In the genomic region with DNA sequence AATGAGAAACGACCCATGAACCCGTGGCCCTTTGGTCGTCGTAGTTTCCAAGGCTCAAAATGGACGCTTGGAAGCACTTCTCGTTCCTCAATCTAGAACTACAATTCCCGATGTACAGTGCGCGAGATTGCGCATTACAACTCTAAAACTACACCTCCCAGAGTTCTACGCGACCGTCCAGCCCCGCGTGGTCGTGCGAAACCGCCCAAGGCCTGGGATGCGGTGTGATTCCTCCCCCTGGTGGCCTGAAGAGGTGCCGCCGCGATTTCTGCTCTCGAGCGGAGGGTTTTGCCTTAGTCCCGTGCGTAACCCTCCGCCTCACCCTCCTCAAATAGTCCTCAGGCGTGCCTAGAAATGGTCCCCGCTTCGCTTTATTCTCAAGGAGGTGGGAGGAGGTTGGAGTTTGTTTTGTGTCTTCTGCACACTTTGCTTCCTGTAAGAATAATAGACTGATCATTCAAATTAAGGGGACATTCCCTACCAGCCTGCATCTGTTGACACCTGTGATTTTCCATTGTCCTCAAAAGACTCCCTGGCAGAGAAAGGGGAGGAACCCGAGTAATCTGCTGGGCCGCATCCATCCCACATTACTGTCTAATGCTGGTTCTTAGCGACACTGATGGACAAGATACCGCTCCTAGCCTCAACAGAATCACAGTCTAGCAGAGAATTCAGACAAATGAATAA, we compare ENCODE assay signal across 1 cellular context.
TF ChIP-seq lines count a peak whose summit lies in the region.

No MANE protein-coding gene starts in this region.

TF ChIP-seq in SK-N-SH, 30 proteins besides CTCF, POLR2A, EP300 and RAD21 (continued from another document):
- TF ChIP-seq, protein P1, sequence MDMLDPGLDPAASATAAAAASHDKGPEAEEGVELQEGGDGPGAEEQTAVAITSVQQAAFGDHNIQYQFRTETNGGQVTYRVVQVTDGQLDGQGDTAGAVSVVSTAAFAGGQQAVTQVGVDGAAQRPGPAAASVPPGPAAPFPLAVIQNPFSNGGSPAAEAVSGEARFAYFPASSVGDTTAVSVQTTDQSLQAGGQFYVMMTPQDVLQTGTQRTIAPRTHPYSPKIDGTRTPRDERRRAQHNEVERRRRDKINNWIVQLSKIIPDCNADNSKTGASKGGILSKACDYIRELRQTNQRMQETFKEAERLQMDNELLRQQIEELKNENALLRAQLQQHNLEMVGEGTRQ (IDR thresholded peaks at IDR 0.05; ENCODE audit: borderline replicate concordance, low read depth, low read length), result peak; percentile 25; the same call in 1 of the 2 replicates
- peak; percentile 54 for TF ChIP-seq GATA2 (CRISPR knock-in tag; IDR thresholded peaks at IDR 0.05)
- TF ChIP-seq TCF12 (IDR thresholded peaks at IDR 0.05), result 0 out of 2 replicates have a peak, but pooled peaks have one; percentile 36
- TF ChIP-seq MXI1 (IDR thresholded peaks at IDR 0.05; ENCODE audit: low read depth, low read length), result peak; percentile 96
- TF ChIP-seq FOXJ3 (CRISPR knock-in tag; IDR thresholded peaks at IDR 0.05), result peak; percentile 73; the same call in 1 of the 2 replicates
- peak; percentile 83 for TF ChIP-seq ELF1 (IDR thresholded peaks at IDR 0.05)
- TF ChIP-seq, protein P2, sequence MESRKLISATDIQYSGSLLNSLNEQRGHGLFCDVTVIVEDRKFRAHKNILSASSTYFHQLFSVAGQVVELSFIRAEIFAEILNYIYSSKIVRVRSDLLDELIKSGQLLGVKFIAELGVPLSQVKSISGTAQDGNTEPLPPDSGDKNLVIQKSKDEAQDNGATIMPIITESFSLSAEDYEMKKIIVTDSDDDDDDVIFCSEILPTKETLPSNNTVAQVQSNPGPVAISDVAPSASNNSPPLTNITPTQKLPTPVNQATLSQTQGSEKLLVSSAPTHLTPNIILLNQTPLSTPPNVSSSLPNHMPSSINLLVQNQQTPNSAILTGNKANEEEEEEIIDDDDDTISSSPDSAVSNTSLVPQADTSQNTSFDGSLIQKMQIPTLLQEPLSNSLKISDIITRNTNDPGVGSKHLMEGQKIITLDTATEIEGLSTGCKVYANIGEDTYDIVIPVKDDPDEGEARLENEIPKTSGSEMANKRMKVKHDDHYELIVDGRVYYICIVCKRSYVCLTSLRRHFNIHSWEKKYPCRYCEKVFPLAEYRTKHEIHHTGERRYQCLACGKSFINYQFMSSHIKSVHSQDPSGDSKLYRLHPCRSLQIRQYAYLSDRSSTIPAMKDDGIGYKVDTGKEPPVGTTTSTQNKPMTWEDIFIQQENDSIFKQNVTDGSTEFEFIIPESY (IDR thresholded peaks at IDR 0.05; ENCODE audit: borderline replicate concordance, low read depth), result peak; percentile 89
- no peak for TF ChIP-seq FOXM1 (IDR thresholded peaks at IDR 0.05; ENCODE audit: low read depth)
- TF ChIP-seq YY1 (IDR thresholded peaks at IDR 0.05; ENCODE audit: low read depth), result peak; percentile 78
- no peak for TF ChIP-seq JUND (IDR thresholded peaks at IDR 0.05)
- TF ChIP-seq FOSL2 (IDR thresholded peaks at IDR 0.05; ENCODE audit: borderline replicate concordance, low read depth), result no peak; the same call in 1 of the 2 replicates
- TF ChIP-seq SMC3 (IDR thresholded peaks at IDR 0.05; ENCODE audit: low read depth, low read length), result peak; percentile 100
- TF ChIP-seq CHD2 (IDR thresholded peaks at IDR 0.05; ENCODE audit: low read length, partially characterized antibody), result peak; percentile 98
- peak; percentile 84 for TF ChIP-seq GABPA (IDR thresholded peaks at IDR 0.05; ENCODE audit: low read depth)
- TF ChIP-seq, protein P3, sequence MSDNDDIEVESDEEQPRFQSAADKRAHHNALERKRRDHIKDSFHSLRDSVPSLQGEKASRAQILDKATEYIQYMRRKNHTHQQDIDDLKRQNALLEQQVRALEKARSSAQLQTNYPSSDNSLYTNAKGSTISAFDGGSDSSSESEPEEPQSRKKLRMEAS (IDR thresholded peaks at IDR 0.05; ENCODE audit: low read depth), result peak; percentile 94
- TF ChIP-seq, protein P4, sequence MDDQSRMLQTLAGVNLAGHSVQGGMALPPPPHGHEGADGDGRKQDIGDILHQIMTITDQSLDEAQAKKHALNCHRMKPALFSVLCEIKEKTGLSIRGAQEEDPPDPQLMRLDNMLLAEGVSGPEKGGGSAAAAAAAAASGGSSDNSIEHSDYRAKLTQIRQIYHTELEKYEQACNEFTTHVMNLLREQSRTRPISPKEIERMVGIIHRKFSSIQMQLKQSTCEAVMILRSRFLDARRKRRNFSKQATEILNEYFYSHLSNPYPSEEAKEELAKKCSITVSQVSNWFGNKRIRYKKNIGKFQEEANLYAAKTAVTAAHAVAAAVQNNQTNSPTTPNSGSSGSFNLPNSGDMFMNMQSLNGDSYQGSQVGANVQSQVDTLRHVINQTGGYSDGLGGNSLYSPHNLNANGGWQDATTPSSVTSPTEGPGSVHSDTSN (IDR thresholded peaks at IDR 0.05), result peak; percentile 95
- no peak for TF ChIP-seq EZH2phosphoT487 (IDR thresholded peaks at IDR 0.05; ENCODE audit: borderline replicate concordance, low read depth)
- TF ChIP-seq NFIC (IDR thresholded peaks at IDR 0.05; ENCODE audit: borderline replicate concordance), result no peak; the same call in 1 of the 2 replicates
- TF ChIP-seq RXRA (IDR thresholded peaks at IDR 0.05; ENCODE audit: borderline replicate concordance, low read depth), result no peak
- peak; percentile 61; the same call in 1 of the 2 replicates for TF ChIP-seq POLR2AphosphoS5 (IDR thresholded peaks at IDR 0.05; ENCODE audit: low read depth, low read length)
- TF ChIP-seq, protein P5, sequence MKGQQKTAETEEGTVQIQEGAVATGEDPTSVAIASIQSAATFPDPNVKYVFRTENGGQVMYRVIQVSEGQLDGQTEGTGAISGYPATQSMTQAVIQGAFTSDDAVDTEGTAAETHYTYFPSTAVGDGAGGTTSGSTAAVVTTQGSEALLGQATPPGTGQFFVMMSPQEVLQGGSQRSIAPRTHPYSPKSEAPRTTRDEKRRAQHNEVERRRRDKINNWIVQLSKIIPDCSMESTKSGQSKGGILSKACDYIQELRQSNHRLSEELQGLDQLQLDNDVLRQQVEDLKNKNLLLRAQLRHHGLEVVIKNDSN (IDR thresholded peaks at IDR 0.05; ENCODE audit: borderline replicate concordance, low read depth), result peak; percentile 83
- no peak for TF ChIP-seq TEAD4 (IDR thresholded peaks at IDR 0.05; ENCODE audit: borderline replicate concordance, insufficient read depth)
- no peak for TF ChIP-seq MEF2A (IDR thresholded peaks at IDR 0.05; ENCODE audit: borderline replicate concordance, low read depth)
- peak; percentile 67 for TF ChIP-seq RFX5 (IDR thresholded peaks at IDR 0.05; ENCODE audit: low read length)
- 0 out of 2 replicates have a peak, but pooled peaks have one; percentile 37 for TF ChIP-seq NRF1 (IDR thresholded peaks at IDR 0.05; ENCODE audit: low read depth, low read length)
- TF ChIP-seq RCOR1 (IDR thresholded peaks at IDR 0.05; ENCODE audit: low read length), result no peak; the same call in 1 of the 2 replicates
